17 cellular contexts compared by ENCODE assay signal in the genomic region with DNA sequence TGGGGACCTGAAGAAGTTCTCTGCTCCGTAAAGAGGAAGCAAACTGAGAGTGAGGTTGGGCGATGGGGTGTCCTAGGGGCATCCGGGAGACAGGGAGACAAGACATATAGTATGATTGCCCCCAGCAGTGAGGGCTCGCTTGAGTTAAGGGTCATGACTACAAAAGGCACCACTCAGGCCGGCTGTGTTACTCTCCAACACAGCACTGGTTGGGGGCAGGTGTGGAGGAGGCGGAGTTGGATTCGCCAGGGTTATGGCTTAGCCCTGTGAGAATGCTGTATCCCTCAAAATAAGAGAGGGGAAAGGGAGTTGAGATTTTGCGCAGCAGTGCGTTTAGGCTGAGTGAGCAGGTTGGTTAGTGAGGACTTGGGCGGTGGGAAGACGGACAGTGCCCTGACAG.
"Had no signal": no experiment of that assay in that cellular context is flagged by ENCODE, and none has a peak within 500 bp of the region (broad histone marks: within the 10 kb centered on the region; RNA-seq: fewer than 3 reads in every experiment).

No MANE protein-coding gene starts in this region.

- H3K36me3 ChIP-seq: left ventricle myocardium inferior, pancreas, stomach, vagina had no signal

- H3K27me3 ChIP-seq: pancreas had no signal

- H3K36me3 Mint-ChIP-seq: activated naive CD4-positive, alpha-beta T cell treated with anti-CD3 and anti-CD28 coated beads, Interleukin-2, amount 50 U/mL, for 72 hours; brain had no signal

- DNase-seq: activated CD4-positive, alpha-beta T cell treated with anti-CD3 and anti-CD28 coated beads, Interleukin-2, amount 10 ng/mL, durations not matched to agents 7 days and 5 days; activated CD4-positive, CD25-positive, alpha-beta regulatory T cell; activated CD8-positive, alpha-beta memory T cell treated with anti-CD3 and anti-CD28 coated beads for 24 hours; activated effector memory CD4-positive, alpha-beta T cell treated with anti-CD3 and anti-CD28 coated beads, Interleukin-2, amount 50 U/mL, for 16 hours; activated T-cell treated with anti-CD3 and anti-CD28 coated beads, Interleukin-2, amount 50 U/mL, for 1 hour; amniotic stem cell; dermis blood vessel endothelial cell; left ventricle myocardium inferior; pancreas; stimulated activated CD4-positive, alpha-beta T cell treated with anti-CD3 and anti-CD28 coated beads, Interleukin-4, amount 100 ng/mL, for 4 hours; stomach had no signal

- FAIRE-seq: keratinocyte, pancreas, TTC549 had no signal

- H3K9me3 ChIP-seq: left ventricle myocardium inferior, pancreas, stomach, vagina had no signal

- H3K4me3 Mint-ChIP-seq: activated CD4-positive, alpha-beta T cell treated with anti-CD3 and anti-CD28 coated beads, Interleukin-2, amount 10 ng/mL, durations not matched to agents 7 days and 5 days; brain; T-helper 1 cell treated with Interleukin-12 subunit alpha and Interleukin-12 subunit beta and Interleukin-4 antibody, amounts not matched to agents 30 μg/mL and 1 μg/mL, for 36 hours had no signal

- H3K27ac ChIP-seq: pancreas, vagina had no signal

- H3K27ac Mint-ChIP-seq: activated CD4-positive, alpha-beta T cell treated with anti-CD3 and anti-CD28 coated beads, Interleukin-2, amount 10 ng/mL, durations not matched to agents 7 days and 5 days; activated naive CD4-positive, alpha-beta T cell treated with anti-CD3 and anti-CD28 coated beads, Interleukin-2, amount 50 U/mL, for 72 hours; brain; T-helper 1 cell treated with Interleukin-12 subunit alpha and Interleukin-12 subunit beta and Interleukin-4 antibody, amounts not matched to agents 30 μg/mL and 1 μg/mL, for 36 hours had no signal

- H3K9me3 Mint-ChIP-seq: activated naive CD4-positive, alpha-beta T cell treated with anti-CD3 and anti-CD28 coated beads, Interleukin-2, amount 50 U/mL, for 72 hours; T-helper 1 cell treated with Interleukin-12 subunit alpha and Interleukin-12 subunit beta and Interleukin-4 antibody, amounts not matched to agents 30 μg/mL and 1 μg/mL, for 36 hours had no signal

- H3K4me1 ChIP-seq: pancreas had no signal
